In genomic region chr15:72474912-72475601, GRCh38 we compare ENCODE assay signal across 8 cellular contexts. TPM values are rescaled to one million over a fixed set of nuclear protein-coding genes. Genes with fewer than 3 reads are reported as not detected.
A peak's percentile ranks its signal among the peaks of the same experiment; 100 is the strongest.
DNase-seq lines count a peak whose midpoint lies in the region; ATAC-seq and TF ChIP-seq lines count a peak whose summit lies in the region.

No MANE protein-coding gene starts in this region.

- POLR2A ChIA-PET in AG04449 (lab: Yijun Ruan, JAX) = interaction anchor here (0.5 kb wide), 1 partner anchor 247 kb away, joined by 3 read pairs; no protein-coding TSS in a partner anchor

- ATAC-seq in GM18909 (IDR thresholded peaks at IDR 0.05; ENCODE audit: poor library complexity, unreplicated experiment) = peak; percentile 46
- peak; percentile 37 for ATAC-seq in HG03159 (IDR thresholded peaks at IDR 0.05; ENCODE audit: unreplicated experiment)

- DNase-seq in AG04449 (ENCODE audit: low read depth, low spot score) (no peak), NCI-H524 (lab: John Stamatoyannopoulos, UW) (peak; percentile 90 to 97), dermis microvascular lymphatic vessel endothelial cell (ENCODE audit: low read depth in 2 of 2) (peak; percentile 48 to 81), lower leg skin (ENCODE audit: low spot score in 2 of 2) (peak; percentile 75 to 96)
- peak; percentile 59 to 76 for DNase-seq in activated CD4-positive, alpha-beta T cell treated with anti-CD3 and anti-CD28 coated beads, Interleukin-2, amount 50 U/mL, for 24 hours (ENCODE audit: low read depth in 1 of 2, low spot score in 1 of 2)
- peak; percentile 63 to 74 for DNase-seq in stimulated activated CD4-positive, alpha-beta T cell treated with anti-CD3 and anti-CD28 coated beads, Interleukin-4, amount 100 ng/mL, for 48 hours (ENCODE audit: low read depth in 2 of 2)

- peak in 1 of 2 donors; percentile 9 for TF ChIP-seq POLR2A in lower leg skin (IDR thresholded peaks at IDR 0.05)

- intact Hi-C loops in lower leg skin (cut with DNase I; ENCODE audit: low total_unique reads) = no loop called here

- WGBS in lower leg skin, 2 donors = 0 to 2% methylated on average over 13 to 24 of the region's 42 CpGs

- TF ChIP-seq CTCF in AG04449 (IDR thresholded peaks at IDR 0.05; ENCODE audit: insufficient read depth, low read length, missing control alignments) (peak; percentile 6), lower leg skin (IDR thresholded peaks at IDR 0.05) (no peak)

- CTCF ChIA-PET in AG04449 (lab: Yijun Ruan, JAX) = interaction anchor here (1.3 kb wide), 1 partner anchor 161 kb away, joined by 3 read pairs; no protein-coding TSS in a partner anchor

- H3K4me3 ChIP-seq in AG04449 (ENCODE audit: low read depth, low read length) (peak overlapping the region; percentile 97), lower leg skin (ENCODE audit: low read depth, poor library complexity, severe bottlenecking) (peak overlapping the region; percentile 97)

RNA-seq across cellular contexts. Expression of gene ARIH1, which starts 0.9 kb away (rescaled TPM):
- 15.4 and 36.9 TPM in 2 replicates for total RNA-seq in dermis microvascular lymphatic vessel endothelial cell
- 100 to 1,000 TPM in 3 of 4 donors, 10 to 100 TPM in 1; 71.8 to 126 (median 114) TPM for total RNA-seq in lower leg skin
